In genomic region chr6:131640576-131640975, GRCh38 we compare ENCODE assay signal across 23 cellular contexts. TPM values are rescaled to one million over a fixed set of nuclear protein-coding genes. Genes with fewer than 3 reads are reported as not detected.
"Had no signal": no experiment of that assay in that cellular context is flagged by ENCODE, and none has a peak within 500 bp of the region (broad histone marks: within the 10 kb centered on the region; RNA-seq: fewer than 3 reads in every experiment).

No MANE protein-coding gene starts in this region.

- H3K4me3 Mint-ChIP-seq: activated CD4-positive, alpha-beta T cell treated with anti-CD3 and anti-CD28 coated beads, Interleukin-2, amount 10 ng/mL, durations not matched to agents 7 days and 5 days; activated naive CD8-positive, alpha-beta T cell treated with anti-CD3 and anti-CD28 coated beads, Interleukin-2, amount 50 U/mL, for 24 hours; endodermal cell; mesothelial cell of epicardium; natural killer cell; T-helper 17 cell had no signal

- H3K36me3 Mint-ChIP-seq: mesothelial cell of epicardium, natural killer cell had no signal

- H3K4me1 Mint-ChIP-seq: endodermal cell, natural killer cell had no signal

- ATAC-seq: gastroesophageal sphincter, T-helper 17 cell had no signal

- H3K9me3 ChIP-seq: gastroesophageal sphincter, left ventricle myocardium inferior, spleen, thyroid gland had no signal

- H3K4me1 ChIP-seq: gastroesophageal sphincter, left ventricle myocardium inferior, thyroid gland had no signal

- H3K27me3 Mint-ChIP-seq: activated CD4-positive, alpha-beta T cell treated with anti-CD3 and anti-CD28 coated beads, Interleukin-2, amount 10 ng/mL, durations not matched to agents 7 days and 5 days; progenitor cell of endocrine pancreas; T-helper 17 cell had no signal

- DNase-seq: activated CD4-positive, alpha-beta T cell treated with anti-CD3 and anti-CD28 coated beads, Interleukin-2, amount 10 ng/mL, durations not matched to agents 7 days and 5 days; activated effector memory CD4-positive, alpha-beta T cell treated with anti-CD3 and anti-CD28 coated beads, Interleukin-2, amount 50 U/mL, for 16 hours; activated naive CD4-positive, alpha-beta T cell treated with anti-CD3 and anti-CD28 coated beads, Interleukin-2, amount 50 U/mL, for 16 hours; activated naive CD8-positive, alpha-beta T cell treated with anti-CD3 and anti-CD28 coated beads, Interleukin-2, amount 50 U/mL, for 24 hours; activated T-cell treated with anti-CD3 and anti-CD28 coated beads, Interleukin-2, amount 50 U/mL, for 1 hour; cerebellar nuclear complex; cortex of kidney; endodermal cell; head of caudate nucleus; hypothalamus; left ventricle myocardium inferior; natural killer cell; retina; spleen; stimulated activated CD4-positive, alpha-beta T cell treated with anti-CD3 and anti-CD28 coated beads, Interleukin-4, amount 100 ng/mL, for 1 hour; stimulated activated naive CD8-positive, alpha-beta T cell treated with anti-CD3 and anti-CD28 coated beads, Interleukin-15, Interleukin-2, amounts not matched to agents 100 U/mL and 50 U/mL, for 24 hours; substantia nigra; T-helper 17 cell; thyroid gland had no signal

- H3K4me3 ChIP-seq: gastroesophageal sphincter, left ventricle myocardium inferior, spleen, thyroid gland had no signal

- H3K36me3 ChIP-seq: gastroesophageal sphincter, left ventricle myocardium inferior, spleen, thyroid gland had no signal

- H3K27me3 ChIP-seq: gastroesophageal sphincter, spleen, thyroid gland had no signal

- H3K27ac ChIP-seq: gastroesophageal sphincter, left ventricle myocardium inferior, spleen, thyroid gland had no signal

- H3K9me3 Mint-ChIP-seq: activated CD4-positive, alpha-beta T cell treated with anti-CD3 and anti-CD28 coated beads, Interleukin-2, amount 10 ng/mL, durations not matched to agents 7 days and 5 days; activated naive CD8-positive, alpha-beta T cell treated with anti-CD3 and anti-CD28 coated beads, Interleukin-2, amount 50 U/mL, for 24 hours; endodermal cell; mesothelial cell of epicardium; natural killer cell had no signal

- H3K27ac Mint-ChIP-seq: activated CD4-positive, alpha-beta T cell treated with anti-CD3 and anti-CD28 coated beads, Interleukin-2, amount 10 ng/mL, durations not matched to agents 7 days and 5 days; activated naive CD8-positive, alpha-beta T cell treated with anti-CD3 and anti-CD28 coated beads, Interleukin-2, amount 50 U/mL, for 24 hours; endodermal cell; mesothelial cell of epicardium; natural killer cell; progenitor cell of endocrine pancreas; T-helper 17 cell had no signal

RNA-seq across cellular contexts. Expression of gene ENPP3, which starts 3.5 kb away (rescaled TPM):
- total RNA-seq: endodermal cell, osteocyte, progenitor cell of endocrine pancreas had no signal
